In genomic region chr13:20042603-20043002, GRCh38 we compare ENCODE assay signal across 7 cellular contexts.
A peak's percentile ranks its signal among the peaks of the same experiment; 100 is the strongest.
DNase-seq lines count a peak whose midpoint lies in the region; ATAC-seq and TF ChIP-seq lines count a peak whose summit lies in the region.
"Not testable (repeated sequence)": the region's sequence is repeated elsewhere in the genome, so short reads cannot be mapped to it uniquely, and the experiment has no call there.

No MANE protein-coding gene starts in this region.

- not testable (repeated sequence) for H3K4ac ChIP-seq in IMR-90 (ENCODE audit: low read depth, low read length)

- not testable (repeated sequence) for H3K9ac ChIP-seq in IMR-90 (ENCODE audit: low read depth, low read length)

- dilution Hi-C loops in IMR-90 (cut with HindIII; ENCODE audit: low sequenced_read_pairs, unreplicated experiment), result not testable (repeated sequence)

- H3K79me2 ChIP-seq in GM23338 (replicated peaks; ENCODE audit: insufficient read depth), result peaks cover 59% of the 10 kb centered on the region

- H2AK9ac ChIP-seq in IMR-90 (replicated peaks; ENCODE audit: low read depth, low read length, poor library complexity), result not testable (repeated sequence)

- not testable (repeated sequence) for H4K5ac ChIP-seq in IMR-90 (ENCODE audit: low read depth, low read length)

- CTCF ChIA-PET in HEK293 (lab: Yijun Ruan, JAX), result interaction anchor here (0.6 kb wide), 1 partner anchor 159 kb away, joined by 4 read pairs; no protein-coding TSS in a partner anchor
- CTCF ChIA-PET in IMR-90 (lab: Yijun Ruan, JAX); WTC11 (lab: Charles Lee): not testable (repeated sequence)

- not testable (repeated sequence) for H3K9me3 Mint-ChIP-seq in GM23338; WTC11; central memory CD8-positive, alpha-beta T cell; effector memory CD8-positive, alpha-beta T cell; memory B cell

- H3K4me2 ChIP-seq in GM23338; IMR-90 (ENCODE audit: low read depth, low read length): not testable (repeated sequence)

- H3K18ac ChIP-seq in IMR-90 (ENCODE audit: low read depth, low read length), result not testable (repeated sequence)

- H3K27ac Mint-ChIP-seq in GM23338, WTC11: not testable (repeated sequence)
- H3K27ac Mint-ChIP-seq in central memory CD8-positive, alpha-beta T cell (ENCODE audit: low read depth), result peak overlapping the region; percentile 23
- H3K27ac Mint-ChIP-seq in effector memory CD8-positive, alpha-beta T cell, result peak overlapping the region; percentile 10 to 28
- H3K27ac Mint-ChIP-seq in memory B cell, result peak overlapping the region; percentile 41

- not testable (repeated sequence) for H3K9me3 ChIP-seq in HEK293 (ENCODE audit: control insufficient read depth, insufficient read depth, low read depth, low read length); IMR-90 (ENCODE audit: control insufficient read depth, insufficient read depth, low read length)

- not testable (repeated sequence) for H3K4me3 ChIP-seq in GM23338; HEK293 (ENCODE audit: low read depth, low read length); IMR-90 (ENCODE audit: insufficient read depth, low read depth, low read length)

- H3K36me3 Mint-ChIP-seq in GM23338 (ENCODE audit: low read depth), result peaks cover 76% of the 10 kb centered on the region
- H3K36me3 Mint-ChIP-seq in WTC11, result peaks cover 62% of the 10 kb centered on the region
- peaks cover 40% of the 10 kb centered on the region for H3K36me3 Mint-ChIP-seq in central memory CD8-positive, alpha-beta T cell (ENCODE audit: insufficient read depth)
- peaks cover 46% of the 10 kb centered on the region for H3K36me3 Mint-ChIP-seq in effector memory CD8-positive, alpha-beta T cell (ENCODE audit: insufficient read depth)
- H3K36me3 Mint-ChIP-seq in memory B cell, result peaks cover 52% of the 10 kb centered on the region

- H2BK15ac ChIP-seq in IMR-90 (ENCODE audit: low read depth, low read length), result not testable (repeated sequence)

- H3K14ac ChIP-seq in IMR-90 (replicated peaks; ENCODE audit: low read depth, low read length), result not testable (repeated sequence)

- H3K9me2 ChIP-seq in GM23338 (ENCODE audit: insufficient read depth), result not testable (repeated sequence)

- not testable (repeated sequence) for TF ChIP-seq CTCF in GM23338 (conservative IDR thresholded peaks at IDR 0.05; ENCODE audit: low read depth in 2 of 2); HEK293 (tag by site-specific recombination; IDR thresholded peaks at IDR 0.05); IMR-90 (conservative IDR thresholded peaks at IDR 0.05; ENCODE audit: low read depth, low read length); WTC11 (IDR thresholded peaks at IDR 0.05)

- peaks cover 3 to 51% of the 10 kb centered on the region in 2 experiments for H3K79me1 ChIP-seq in IMR-90 (ENCODE audit: low read depth in 1 of 2, low read length in 2 of 2)

- not testable (repeated sequence) for H3F3A ChIP-seq in GM23338 (replicated peaks; ENCODE audit: low read depth)

- TF ChIP-seq POLR2A in IMR-90 (IDR thresholded peaks at IDR 0.05; ENCODE audit: low read depth, low read length), result not testable (repeated sequence)

- 100% methylated on average over 1 of the region's 4 CpGs; no CpG with 5 or more reads in 1 of the 2 experiments for WGBS in IMR-90 (ENCODE audit: extremely low coverage in 2 of 2, insufficient read length in 1 of 2), 2 experiments

- DNase-seq in GM23338 (ENCODE audit: low spot score); IMR-90; WTC11 (ENCODE audit: low spot score); central memory CD8-positive, alpha-beta T cell (ENCODE audit: low spot score in 2 of 2); effector memory CD8-positive, alpha-beta T cell; memory B cell (ENCODE audit: low spot score in 2 of 2): not testable (repeated sequence)

- not testable (repeated sequence) for H3K9me1 ChIP-seq in IMR-90 (ENCODE audit: insufficient read depth, low read length)

- intact Hi-C loops in IMR-90 (cut with micrococcal nuclease), result not testable (repeated sequence)

- not testable (repeated sequence) for BruUV-seq in IMR-90 (replicated peaks; lab: Mats Ljungman, UMichigan)

- not testable (repeated sequence) for H3K23ac ChIP-seq in IMR-90 (ENCODE audit: low read depth, low read length)

- not testable (repeated sequence) for H2BK120ac ChIP-seq in IMR-90 (ENCODE audit: low read depth, low read length)

- in situ Hi-C loops in IMR-90 (cut with MboI; ENCODE audit: low sequenced_read_pairs), result not testable (repeated sequence)

- H3K56ac ChIP-seq in IMR-90 (ENCODE audit: extremely low read depth, insufficient read depth, low read length), result not testable (repeated sequence)

- H2BK5ac ChIP-seq in IMR-90 (ENCODE audit: low read depth, low read length, poor library complexity, severe bottlenecking), result not testable (repeated sequence)

- not testable (repeated sequence) for H3K27me3 ChIP-seq in GM23338 (ENCODE audit: insufficient read depth); IMR-90 (ENCODE audit: control insufficient read depth, insufficient read depth, low read length)

- not testable (repeated sequence) for ATAC-seq in GM23338; IMR-90 (ENCODE audit: low read depth); WTC11; central memory CD8-positive, alpha-beta T cell (replicated peaks; ENCODE audit: extremely low read depth, poor library complexity, severe bottlenecking); effector memory CD8-positive, alpha-beta T cell (replicated peaks); memory B cell (ENCODE audit: low read depth)

- not testable (repeated sequence) for H2AFZ ChIP-seq in GM23338; IMR-90 (replicated peaks; ENCODE audit: low read length, poor library complexity)

- H3K4me3 Mint-ChIP-seq in GM23338; WTC11; central memory CD8-positive, alpha-beta T cell; effector memory CD8-positive, alpha-beta T cell; memory B cell: not testable (repeated sequence)

- H2AK5ac ChIP-seq in IMR-90 (ENCODE audit: low read depth, low read length), result not testable (repeated sequence)

- H4K20me1 ChIP-seq in GM23338 (replicated peaks; ENCODE audit: insufficient read depth) (peaks cover 39% of the 10 kb centered on the region), IMR-90 (ENCODE audit: insufficient read depth, low read length) (peaks cover 14% of the 10 kb centered on the region; the same call in 1 of the 2 replicates)

- not testable (repeated sequence) for H3K27me3 Mint-ChIP-seq in GM23338 (ENCODE audit: insufficient read depth, low read depth, poor library complexity); WTC11 (ENCODE audit: low read depth); central memory CD8-positive, alpha-beta T cell; effector memory CD8-positive, alpha-beta T cell; memory B cell

- not testable (repeated sequence) for H2BK20ac ChIP-seq in IMR-90 (ENCODE audit: low read depth, low read length)

- H4K91ac ChIP-seq in IMR-90 (ENCODE audit: insufficient read depth, low read depth, low read length), result not testable (repeated sequence)

- H4K8ac ChIP-seq in IMR-90 (ENCODE audit: low read depth in 2 of 2, low read length in 2 of 2), result not testable (repeated sequence)

- 0 out of 2 replicates have a peak overlapping the region, but pooled peaks have one; percentile 37 for H3K27ac ChIP-seq in GM23338 (ENCODE audit: low read depth)
- not testable (repeated sequence) for H3K27ac ChIP-seq in HEK293 (ENCODE audit: extremely low read depth, low read depth, low read length); IMR-90 (ENCODE audit: insufficient read depth, low read length)

- H3K36me3 ChIP-seq in GM23338 (ENCODE audit: insufficient read depth) (peaks cover 13% of the 10 kb centered on the region; the same call in 1 of the 2 replicates), HEK293 (ENCODE audit: control insufficient read depth in 2 of 2, insufficient read depth in 1 of 2, low read length in 2 of 2) (peaks cover 15 to 62% of the 10 kb centered on the region in 2 experiments), IMR-90 (ENCODE audit: control insufficient read depth, insufficient read depth, low read length) (peaks cover 25% of the 10 kb centered on the region)

- not testable (repeated sequence) for TF ChIP-seq RAD21 in IMR-90 (IDR thresholded peaks at IDR 0.05; ENCODE audit: low read length)

- POLR2A ChIA-PET in HEK293 (lab: Yijun Ruan, JAX); IMR-90 (lab: Charles Lee; ENCODE audit: unreplicated experiment); WTC11 (lab: Charles Lee): not testable (repeated sequence)

- H3K4me1 ChIP-seq in GM23338 (ENCODE audit: insufficient read depth); HEK293 (ENCODE audit: control insufficient read depth, insufficient read depth, low read length); IMR-90 (ENCODE audit: control insufficient read depth, insufficient read depth, low read length): not testable (repeated sequence)

- not testable (repeated sequence) for H3K4me1 Mint-ChIP-seq in GM23338
- H3K4me1 Mint-ChIP-seq in WTC11 (peaks cover 14% of the 10 kb centered on the region), memory B cell (peaks cover 23% of the 10 kb centered on the region)
- peaks cover 48% of the 10 kb centered on the region for H3K4me1 Mint-ChIP-seq in central memory CD8-positive, alpha-beta T cell
- peaks cover 33 to 58% of the 10 kb centered on the region in 2 donors for H3K4me1 Mint-ChIP-seq in effector memory CD8-positive, alpha-beta T cell (ENCODE audit: low read depth in 2 of 2)

TF ChIP-seq in HEK293, 187 proteins besides CTCF, POLR2A, EP300 and RAD21:
- TF ChIP-seq ZNF121 (tag by site-specific recombination; IDR thresholded peaks at IDR 0.05), result peak; percentile 72; the same call in 1 of the 2 replicates

TF ChIP-seq in IMR-90, 13 proteins besides CTCF, POLR2A, EP300 and RAD21:
- peak; percentile 17; the same call in 1 of the 2 replicates for TF ChIP-seq MAFK (IDR thresholded peaks at IDR 0.05; ENCODE audit: low read depth, low read length)

TF ChIP-seq in WTC11, 78 proteins besides CTCF, POLR2A, EP300 and RAD21:
- TF ChIP-seq ZNF121 (CRISPR knock-in tag; IDR thresholded peaks at IDR 0.05), result peak; percentile 66; the same call in 1 of the 2 replicates
